In the genomic region with DNA sequence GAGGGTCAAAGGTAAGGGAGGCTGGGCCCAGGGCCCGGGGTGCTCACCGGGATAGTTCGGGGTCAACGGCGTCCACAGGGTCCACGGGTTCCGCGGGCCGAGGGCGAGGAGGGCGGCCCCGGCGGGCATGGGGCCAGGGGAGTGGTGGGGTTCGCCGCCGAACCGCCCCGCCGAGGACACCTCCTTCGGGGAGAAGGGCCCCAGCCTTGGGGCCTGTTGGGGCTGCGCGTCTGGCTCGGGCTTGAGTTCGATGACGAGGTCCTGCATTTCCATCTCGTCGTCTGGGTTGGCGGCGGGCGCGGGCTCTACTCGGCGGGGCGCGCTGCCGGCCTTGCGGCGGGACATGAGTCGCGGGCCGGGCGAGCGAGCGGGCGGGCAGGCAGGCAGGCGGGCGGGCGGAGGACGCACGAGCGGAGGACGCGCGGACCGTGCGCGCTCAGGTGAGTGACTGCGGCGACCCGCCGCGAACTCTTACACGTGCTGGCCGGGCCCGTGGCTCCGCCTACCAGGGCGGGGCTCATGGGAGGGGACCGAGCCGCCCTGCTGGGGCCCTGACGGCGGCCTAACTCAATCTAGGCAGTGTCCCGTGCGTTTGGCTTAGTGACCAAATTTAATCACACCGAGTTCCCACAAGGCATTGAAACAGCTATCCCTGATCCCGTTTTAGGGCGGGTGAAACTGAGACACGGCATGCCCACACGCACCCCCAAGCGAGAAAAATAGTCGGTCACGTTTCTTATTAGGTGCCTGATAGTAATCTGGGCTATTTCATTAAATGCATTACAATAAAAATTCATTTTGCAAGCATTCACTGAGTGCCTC, we compare ENCODE assay signal across 8 cellular contexts. TPM values are rescaled to one million over a fixed set of nuclear protein-coding genes. Genes with fewer than 3 reads are reported as not detected.
DNase-seq lines count a peak whose midpoint lies in the region; ATAC-seq and TF ChIP-seq lines count a peak whose summit lies in the region.

A gene (minus strand): TSS at position 450 of the 822 bp plus-strand sequence. CDS start 105 bp downstream, at position 345.

- WGBS in urinary bladder = 2% methylated on average over 81 of the region's 81 CpGs

- no peaks in the 10 kb centered on the region for H3K9me3 Mint-ChIP-seq in CD4-positive, CD25-positive, alpha-beta regulatory T cell
- no peaks in the 10 kb centered on the region for H3K9me3 Mint-ChIP-seq in progenitor cell of endocrine pancreas (ENCODE audit: low read depth)

- H3K9me3 ChIP-seq in CD4-positive, CD25-positive, alpha-beta regulatory T cell (ENCODE audit: control insufficient read depth in 2 of 2, low read length in 2 of 2) = no peaks in the 10 kb centered on the region

- no peaks in the 10 kb centered on the region for H3K36me3 Mint-ChIP-seq in CD4-positive, CD25-positive, alpha-beta regulatory T cell
- no peaks in the 10 kb centered on the region for H3K36me3 Mint-ChIP-seq in progenitor cell of endocrine pancreas (ENCODE audit: insufficient read depth)

- peak within 1 kb of the TSS; percentile 66 for H3K27ac ChIP-seq in CD4-positive, CD25-positive, alpha-beta regulatory T cell (ENCODE audit: insufficient read depth, low read length, poor library complexity, severe bottlenecking)
- peak within 1 kb of the TSS; percentile 90 for H3K27ac ChIP-seq in RWPE1
- H3K27ac ChIP-seq in urinary bladder (ENCODE audit: low read depth) = peak within 1 kb of the TSS; percentile 69

- intact Hi-C loops in head of caudate nucleus (cut with DNase I) = no loop called here

- H3K27me3 ChIP-seq in CD4-positive, CD25-positive, alpha-beta regulatory T cell (ENCODE audit: control insufficient read depth, insufficient read depth, low read length) = no peaks in the 10 kb centered on the region

- peaks cover 43% of the 10 kb centered on the region for H3K4me1 ChIP-seq in CD4-positive, CD25-positive, alpha-beta regulatory T cell (ENCODE audit: control insufficient read depth, insufficient read depth, low read length, poor library complexity, severe bottlenecking)
- no peaks in the 10 kb centered on the region for H3K4me1 ChIP-seq in urinary bladder (ENCODE audit: insufficient read depth)

- peak within 1 kb of the TSS; percentile 79 to 90 (median 84) for H3K4me3 Mint-ChIP-seq in CD4-positive, CD25-positive, alpha-beta regulatory T cell
- peak within 1 kb of the TSS; percentile 58 for H3K4me3 Mint-ChIP-seq in progenitor cell of endocrine pancreas (ENCODE audit: low read depth)

- H3K4me3 ChIP-seq in CD4-positive, CD25-positive, alpha-beta regulatory T cell (ENCODE audit: low read depth, low read length) = peak within 1 kb of the TSS; percentile 51
- peak within 1 kb of the TSS; percentile 50 for H3K4me3 ChIP-seq in urinary bladder (ENCODE audit: low read depth, low read length)

- H3K27me3 Mint-ChIP-seq in CD4-positive, CD25-positive, alpha-beta regulatory T cell = no peaks in the 10 kb centered on the region
- peaks cover 22% of the 10 kb centered on the region for H3K27me3 Mint-ChIP-seq in progenitor cell of endocrine pancreas

- CTCF ChIA-PET in RWPE1 (lab: Yijun Ruan, JAX) = interaction anchor here (0.6 kb wide), 1 partner anchor 13 kb away, joined by 4 read pairs; no protein-coding TSS in a partner anchor

- H3K27ac Mint-ChIP-seq in CD4-positive, CD25-positive, alpha-beta regulatory T cell = peak within 1 kb of the TSS; percentile 77 to 86 (median 85)
- peak within 1 kb of the TSS; percentile 37 for H3K27ac Mint-ChIP-seq in progenitor cell of endocrine pancreas

- no peaks in the 10 kb centered on the region for H3K36me3 ChIP-seq in CD4-positive, CD25-positive, alpha-beta regulatory T cell (ENCODE audit: control insufficient read depth, insufficient read depth, low read length)
- H3K36me3 ChIP-seq in urinary bladder (ENCODE audit: insufficient read depth) = peaks cover 3% of the 10 kb centered on the region

- TF ChIP-seq CTCF in RWPE1 (conservative IDR thresholded peaks at IDR 0.05; ENCODE audit: low read depth) (no peak), progenitor cell of endocrine pancreas (IDR thresholded peaks at IDR 0.05; ENCODE audit: unreplicated experiment) (no peak)

- ATAC-seq in CD4-positive, CD25-positive, alpha-beta regulatory T cell (ENCODE audit: low read depth in 2 of 2) = peak; percentile 80 to 82
- peak; percentile 39 for ATAC-seq in GM19324 (IDR thresholded peaks at IDR 0.05; ENCODE audit: low FRiP score, unreplicated experiment)

- DNase-seq in CD4-positive, CD25-positive, alpha-beta regulatory T cell = peak; percentile 71 to 89 (median 75)
- DNase-seq in HPDE6-E6E7 (ENCODE audit: extremely low spot score) (peak; percentile 85), RWPE1 (ENCODE audit: low spot score) (peak; percentile 84), activated gamma-delta T cell (lab: John Stamatoyannopoulos, UW) (peak; percentile 71), head of caudate nucleus (peak in 35 of 42 donors; percentile 12 to 71 (median 47)), progenitor cell of endocrine pancreas (ENCODE audit: low spot score, unreplicated experiment) (peak; percentile 55)

- peaks cover 6 to 51% (median 22%) of the 10 kb centered on the region in 4 donors for H3K4me1 Mint-ChIP-seq in CD4-positive, CD25-positive, alpha-beta regulatory T cell
- H3K4me1 Mint-ChIP-seq in progenitor cell of endocrine pancreas (ENCODE audit: low read depth) = peaks cover 19% of the 10 kb centered on the region

- POLR2A ChIA-PET in RWPE1 (lab: Yijun Ruan, JAX; ENCODE audit: low non-redundant PET) = no interaction called here

RNA-seq across cellular contexts. Expression of the gene that starts here (rescaled TPM):
- total RNA-seq in CD4-positive, CD25-positive, alpha-beta regulatory T cell = 3.0 TPM
- polyA plus RNA-seq in CD4-positive, CD25-positive, alpha-beta regulatory T cell = 1 to 10 TPM; 1.8 to 2.5 (median 2.0) TPM
- total RNA-seq in progenitor cell of endocrine pancreas (1.1 and 1.3 TPM in 2 replicates), urinary bladder (0.42 TPM)
- polyA plus RNA-seq in urinary bladder = 0.65 TPM

Comparison
In these comparisons a context has a peak if more than half of its experiments do, and no peak if none do; other contexts are left out.
1. Peak in every context shown above with its lines: DNase-seq, ATAC-seq, H3K4me3 ChIP-seq and H3K27ac ChIP-seq.